Comparison of ENCODE assay signal across 19 cellular contexts in the genomic region with DNA sequence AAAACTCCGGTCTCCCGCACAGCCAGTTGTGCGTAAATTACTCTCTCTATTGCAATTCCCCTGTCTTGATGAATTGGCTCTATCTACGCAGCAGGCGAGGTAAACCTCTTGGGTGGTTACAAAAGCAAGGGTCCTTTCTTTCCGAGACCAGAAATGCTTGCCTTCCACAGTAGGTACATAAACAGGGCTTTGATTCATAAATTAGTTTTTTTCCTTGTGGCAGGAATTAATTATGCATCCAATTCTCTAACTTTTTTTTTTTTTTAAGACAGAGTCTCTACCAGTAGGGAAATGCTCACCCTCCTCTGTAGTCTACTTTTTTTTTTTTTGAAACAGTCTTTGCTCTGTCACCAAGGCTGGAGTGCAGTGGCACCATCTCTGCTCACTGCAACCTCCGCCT. TPM values are rescaled to one million over a fixed set of nuclear protein-coding genes. Genes with fewer than 3 reads are reported as not detected.
A peak's percentile ranks its signal among the peaks of the same experiment; 100 is the strongest.
DNase-seq lines count a peak whose midpoint lies in the region; ATAC-seq and TF ChIP-seq lines count a peak whose summit lies in the region.
"Had no signal": no experiment of that assay in that cellular context is flagged by ENCODE, and none has a peak within 500 bp of the region (broad histone marks: within the 10 kb centered on the region; RNA-seq: fewer than 3 reads in every experiment).

No MANE protein-coding gene starts in this region.

- H3K36me3 Mint-ChIP-seq in HFFc6 (ENCODE audit: low read depth), result no peaks in the 10 kb centered on the region
- peaks cover 83% of the 10 kb centered on the region for H3K36me3 Mint-ChIP-seq in stimulated activated memory B cell treated with anti-CD40 and anti-IgM and Interleukin-4, amounts not matched to agents 10 μg/mL and 1 μg/mL and 100 μg/mL, for 72 hours
- H3K36me3 Mint-ChIP-seq: CD8-positive, alpha-beta T cell had no signal

- H3K27me3 Mint-ChIP-seq in HFFc6 (ENCODE audit: insufficient read depth), result peaks cover 28% of the 10 kb centered on the region
- no peaks in the 10 kb centered on the region for H3K27me3 Mint-ChIP-seq in stimulated activated memory B cell treated with anti-CD40 and anti-IgM and Interleukin-4, amounts not matched to agents 10 μg/mL and 1 μg/mL and 100 μg/mL, for 72 hours

- no peaks in the 10 kb centered on the region for H3K4me1 Mint-ChIP-seq in HFFc6 (ENCODE audit: low read depth)
- H3K4me1 Mint-ChIP-seq in stimulated activated memory B cell treated with anti-CD40 and anti-IgM and Interleukin-4, amounts not matched to agents 10 μg/mL and 1 μg/mL and 100 μg/mL, for 72 hours, result peaks cover 81% of the 10 kb centered on the region

- H3K4me3 Mint-ChIP-seq in HFFc6, result no peak overlapping the region
- H3K4me3 Mint-ChIP-seq in stimulated activated memory B cell treated with anti-CD40 and anti-IgM and Interleukin-4, amounts not matched to agents 10 μg/mL and 1 μg/mL and 100 μg/mL, for 72 hours, result no peak overlapping the region
- H3K4me3 Mint-ChIP-seq: CD8-positive, alpha-beta T cell had no signal

- ATAC-seq in stimulated activated memory B cell treated with anti-CD40 and anti-IgM and Interleukin-4, amounts not matched to agents 10 μg/mL and 1 μg/mL and 100 μg/mL, for 72 hours, result no peak
- no peak for ATAC-seq in HG02885 (IDR thresholded peaks at IDR 0.05; ENCODE audit: poor library complexity, unreplicated experiment)
- ATAC-seq: CD8-positive, alpha-beta T cell; Right ventricle myocardium inferior had no signal

- no peaks in the 10 kb centered on the region for H3K9me3 Mint-ChIP-seq in HFFc6
- no peaks in the 10 kb centered on the region for H3K9me3 Mint-ChIP-seq in stimulated activated memory B cell treated with anti-CD40 and anti-IgM and Interleukin-4, amounts not matched to agents 10 μg/mL and 1 μg/mL and 100 μg/mL, for 72 hours
- H3K9me3 Mint-ChIP-seq: CD8-positive, alpha-beta T cell had no signal

- H3K4me3 ChIP-seq in AG09309 (ENCODE audit: control insufficient read depth, low read depth, low read length) (no peak overlapping the region), choroid plexus epithelial cell (ENCODE audit: low read depth, low read length) (no peak overlapping the region)
- H3K4me3 ChIP-seq: BLaER1 treated with 17β-estradiol and CSF1 and Interleukin-3, amounts not matched to agents 10 nM and 100 nM; SJSA1 had no signal

- H3K27ac Mint-ChIP-seq in HFFc6, result no peak overlapping the region
- H3K27ac Mint-ChIP-seq in stimulated activated memory B cell treated with anti-CD40 and anti-IgM and Interleukin-4, amounts not matched to agents 10 μg/mL and 1 μg/mL and 100 μg/mL, for 72 hours, result peak overlapping the region; percentile 50
- H3K27ac Mint-ChIP-seq: CD8-positive, alpha-beta T cell had no signal

- DNase-seq in AG09309 (ENCODE audit: low read depth) (no peak), HFFc6 (no peak), choroid plexus epithelial cell (ENCODE audit: low read depth) (no peak), EL (no peak), DMS53 treated with DMSO at 0.1 percent for 48 hours (lab: John Stamatoyannopoulos, UW; ENCODE audit: unreplicated experiment) (no peak)
- DNase-seq: CD8-positive, alpha-beta T cell; IMR-90; MV-4-11; NCI-H1105 treated with DMSO at 0.1 percent for 48 hours; NCI-H2029 treated with DMSO at 0.1 percent for 48 hours; NCI-H2171 treated with DMSO at 0.1 percent for 48 hours; NCI-H526 had no signal

- peak; percentile 8 for TF ChIP-seq CTCF in AG09309 (IDR thresholded peaks at IDR 0.05; ENCODE audit: control insufficient read depth, insufficient read depth, low read depth, low read length, missing control alignments)
- peak; percentile 50 for TF ChIP-seq CTCF in HFFc6 (IDR thresholded peaks at IDR 0.05)
- TF ChIP-seq CTCF in choroid plexus epithelial cell (conservative IDR thresholded peaks at IDR 0.05; ENCODE audit: low read depth, low read length), result peak; percentile 13

RNA-seq across cellular contexts. Expression of a gene that starts 16.3 kb away (rescaled TPM):
- total RNA-seq in HFFc6 (2021; fragmentation: NEBNext Ultra II Directional; extraction: Animal tissue kit (Norgen Biotek cat#: 25700)), result not detected
- total RNA-seq: H4, IMR-90, M059J, Right ventricle myocardium inferior, SJSA1 had no signal

RNA-seq across cellular contexts. Expression of a gene that starts 36.1 kb away (rescaled TPM):
- 1 to 10 TPM in 2 of 6 experiments, under 1 TPM in 4; 0.10 to 1.8 (median 0.19) TPM for total RNA-seq in HFFc6 (2021; fragmentation: NEBNext Ultra II Directional; extraction: Animal tissue kit (Norgen Biotek cat#: 25700))
- total RNA-seq: H4 had no signal

RNA-seq across cellular contexts. Expression of a gene that starts 44.8 kb away (rescaled TPM):
- 100 to 1,000 TPM; 111 to 125 (median 112) TPM for total RNA-seq in HFFc6 (2021; fragmentation: NEBNext Ultra II Directional; extraction: Animal tissue kit (Norgen Biotek cat#: 25700))

RNA-seq across cellular contexts. Expression of a gene that starts 54.5 kb away (rescaled TPM):
- total RNA-seq in HFFc6 (2021; fragmentation: NEBNext Ultra II Directional; extraction: Animal tissue kit (Norgen Biotek cat#: 25700)), result not detected
- total RNA-seq: CD8-positive, alpha-beta T cell; IMR-90; M059J had no signal
